1 cellular context compared by ENCODE assay signal in the genomic region with DNA sequence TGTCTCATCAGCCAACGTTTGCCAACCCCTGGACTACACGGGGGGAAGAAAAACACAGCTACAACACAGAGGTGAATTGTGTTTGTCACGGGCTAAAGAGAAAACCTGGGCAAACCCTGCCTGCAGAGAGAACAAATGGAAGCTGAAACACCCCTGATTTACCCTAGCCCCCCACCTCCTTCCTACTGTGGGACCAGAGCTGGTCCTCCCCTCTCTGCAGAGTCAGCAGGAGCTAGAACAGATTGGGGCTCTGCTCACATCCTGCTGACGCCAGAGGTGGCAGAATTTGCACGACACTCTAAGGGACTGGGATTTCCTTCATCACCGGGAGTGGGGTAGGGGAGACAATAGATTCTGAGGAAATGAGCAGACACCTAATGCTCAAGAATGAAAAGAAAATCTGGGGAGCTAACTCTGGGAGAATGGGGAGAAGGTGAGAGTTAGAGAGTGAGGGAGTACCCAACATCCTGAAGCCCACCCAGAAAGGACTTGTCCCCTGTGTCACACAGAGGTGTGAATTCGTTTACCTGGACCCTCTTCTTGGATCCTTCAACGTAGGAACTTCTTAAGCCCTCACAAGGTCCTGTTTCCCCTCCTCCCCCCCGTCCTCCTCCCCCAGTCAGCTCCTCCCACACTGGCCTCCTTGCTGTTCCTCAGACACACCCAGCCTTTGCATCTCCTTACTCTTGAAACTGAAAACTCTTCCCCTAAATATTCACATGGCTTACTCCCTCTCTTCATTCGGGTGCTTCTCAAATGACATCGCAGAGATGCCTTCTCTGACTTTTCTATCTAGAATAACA.
TF ChIP-seq lines count a peak whose summit lies in the region.

No MANE protein-coding gene starts in this region.

TF ChIP-seq in H1, 55 proteins besides CTCF, POLR2A, EP300 and RAD21:
- no peak for TF ChIP-seq JUN (IDR thresholded peaks at IDR 0.05; ENCODE audit: low read depth, low read length)
- TF ChIP-seq KDM4A (IDR thresholded peaks at IDR 0.05; ENCODE audit: low read depth, low read length, severe bottlenecking) = no peak
- no peak for TF ChIP-seq GTF2F1 (IDR thresholded peaks at IDR 0.05; ENCODE audit: borderline replicate concordance, low read depth, low read length)
- TF ChIP-seq, protein P1, sequence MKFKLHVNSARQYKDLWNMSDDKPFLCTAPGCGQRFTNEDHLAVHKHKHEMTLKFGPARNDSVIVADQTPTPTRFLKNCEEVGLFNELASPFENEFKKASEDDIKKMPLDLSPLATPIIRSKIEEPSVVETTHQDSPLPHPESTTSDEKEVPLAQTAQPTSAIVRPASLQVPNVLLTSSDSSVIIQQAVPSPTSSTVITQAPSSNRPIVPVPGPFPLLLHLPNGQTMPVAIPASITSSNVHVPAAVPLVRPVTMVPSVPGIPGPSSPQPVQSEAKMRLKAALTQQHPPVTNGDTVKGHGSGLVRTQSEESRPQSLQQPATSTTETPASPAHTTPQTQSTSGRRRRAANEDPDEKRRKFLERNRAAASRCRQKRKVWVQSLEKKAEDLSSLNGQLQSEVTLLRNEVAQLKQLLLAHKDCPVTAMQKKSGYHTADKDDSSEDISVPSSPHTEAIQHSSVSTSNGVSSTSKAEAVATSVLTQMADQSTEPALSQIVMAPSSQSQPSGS (IDR thresholded peaks at IDR 0.05; ENCODE audit: low read length) = no peak
- TF ChIP-seq MAFK (IDR thresholded peaks at IDR 0.05; ENCODE audit: low read depth, low read length) = no peak
- peak; percentile 83; the same call in 1 of the 2 replicates for TF ChIP-seq KDM1A (IDR thresholded peaks at IDR 0.05; ENCODE audit: borderline replicate concordance, low read length)
- TF ChIP-seq POLR2AphosphoS5 (IDR thresholded peaks at IDR 0.05; ENCODE audit: low read depth, low read length) = no peak
- no peak for TF ChIP-seq JUND (IDR thresholded peaks at IDR 0.05; ENCODE audit: low read length)
- no peak for TF ChIP-seq RNF2 (IDR thresholded peaks at IDR 0.05; ENCODE audit: borderline replicate concordance, low read depth, low read length, missing control alignments, poor library complexity, severe bottlenecking)
- TF ChIP-seq HDAC2 (IDR thresholded peaks at IDR 0.05; ENCODE audit: borderline replicate concordance in 1 of 2, low read depth in 2 of 2, low read length in 2 of 2) = peak in 1 of 2 experiments; percentile 67; a peak in 1 of 4 replicates
- no peak for TF ChIP-seq SIRT6 (IDR thresholded peaks at IDR 0.05; ENCODE audit: low read length)
